Comparison of ENCODE assay signal across 1 cellular context in the genomic region with DNA sequence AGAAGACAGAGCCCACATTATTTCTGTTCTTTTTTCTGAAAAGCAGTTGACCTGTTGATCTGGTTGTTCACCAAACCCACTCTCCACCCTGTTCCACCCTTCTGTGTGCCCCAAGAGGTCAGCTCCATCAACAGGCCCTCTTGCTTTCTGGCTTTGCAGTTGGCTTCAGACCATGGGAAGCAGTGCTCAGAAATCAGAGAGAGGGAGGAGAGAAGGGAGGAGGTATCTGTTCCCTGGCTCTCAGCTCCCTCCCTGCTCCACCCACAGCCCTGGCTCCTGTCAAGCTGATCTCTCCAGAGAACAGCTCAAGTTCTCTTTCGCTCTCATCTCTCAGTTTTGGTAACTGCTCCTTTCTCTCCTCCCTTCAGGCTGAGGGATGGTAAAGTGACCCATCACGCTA.
TF ChIP-seq lines count a peak whose summit lies in the region.

No MANE protein-coding gene starts in this region.

TF ChIP-seq in GM23338, 12 proteins besides CTCF, POLR2A, EP300 and RAD21:
- TF ChIP-seq REST (IDR thresholded peaks at IDR 0.05; ENCODE audit: unreplicated experiment) (no peak), EZH2phosphoT487 (IDR thresholded peaks at IDR 0.05; ENCODE audit: unreplicated experiment) (no peak), EZH2 (IDR thresholded peaks at IDR 0.05; ENCODE audit: low read depth, unreplicated experiment) (no peak), ZNF114 (CRISPR knock-in tag; IDR thresholded peaks at IDR 0.05) (no peak), JUNB (IDR thresholded peaks at IDR 0.05; ENCODE audit: unreplicated experiment) (no peak), CREB1 (CRISPR knock-in tag; IDR thresholded peaks at IDR 0.05; ENCODE audit: low read depth) (no peak), POLR2AphosphoS5 (IDR thresholded peaks at IDR 0.05; ENCODE audit: low read depth) (no peak), ZNF331 (CRISPR knock-in tag; IDR thresholded peaks at IDR 0.05; ENCODE audit: low read depth) (no peak), NANOG (IDR thresholded peaks at IDR 0.05; ENCODE audit: borderline replicate concordance) (no peak), STAT1 (IDR thresholded peaks at IDR 0.05; ENCODE audit: unreplicated experiment) (no peak), ETS1 (IDR thresholded peaks at IDR 0.05) (no peak)
